In genomic region chr1:28374297-28374696, GRCh38 we compare ENCODE assay signal across 14 cellular contexts. TPM values are rescaled to one million over a fixed set of nuclear protein-coding genes. Genes with fewer than 3 reads are reported as not detected.
DNase-seq lines count a peak whose midpoint lies in the region; ATAC-seq, FAIRE-seq and TF ChIP-seq lines count a peak whose summit lies in the region.
"Had no signal": no experiment of that assay in that cellular context is flagged by ENCODE, and none has a peak within 500 bp of the region (broad histone marks: within the 10 kb centered on the region; RNA-seq: fewer than 3 reads in every experiment).

No MANE protein-coding gene starts in this region.

- H3K9me3 ChIP-seq in HepG2 (ENCODE audit: low read length) (no peaks in the 10 kb centered on the region), right lobe of liver (no peaks in the 10 kb centered on the region), astrocyte (ENCODE audit: insufficient read depth, low read depth, low read length) (no peaks in the 10 kb centered on the region)
- H3K9me3 ChIP-seq: neutrophil had no signal

- H3K4me2 ChIP-seq in HepG2 (ENCODE audit: low read depth, low read length) (peak overlapping the region; percentile 47), astrocyte (ENCODE audit: low read length) (peak overlapping the region; percentile 45)

- TF ChIP-seq POLR2A in HepG2 (IDR thresholded peaks at IDR 0.05; ENCODE audit: insufficient read depth in 1 of 2, low read depth in 2 of 2, low read length in 2 of 2) (no peak), right lobe of liver (IDR thresholded peaks at IDR 0.05) (no peak), lower leg skin (IDR thresholded peaks at IDR 0.05) (no peak)

- H3K9ac ChIP-seq in HepG2 (ENCODE audit: insufficient read depth, low read depth, low read length) (no peak overlapping the region), astrocyte (ENCODE audit: low read length) (peak overlapping the region; percentile 19)

- H3K27me3 ChIP-seq in HepG2 (ENCODE audit: control insufficient read depth in 1 of 2, insufficient read depth in 2 of 2, low read length in 2 of 2), result no peaks in the 10 kb centered on the region
- H3K27me3 ChIP-seq in right lobe of liver, result no peaks in the 10 kb centered on the region
- H3K27me3 ChIP-seq in astrocyte (ENCODE audit: insufficient read depth, low read length), result no peaks in the 10 kb centered on the region
- H3K27me3 ChIP-seq: neutrophil had no signal

- H3K27ac ChIP-seq in HepG2 (ENCODE audit: extremely low read length, insufficient read depth, low read length) (peak overlapping the region; percentile 42), right lobe of liver (no peak overlapping the region), astrocyte (ENCODE audit: low read depth, low read length) (peak overlapping the region; percentile 54)
- H3K27ac ChIP-seq: neutrophil had no signal

- peaks cover 61% of the 10 kb centered on the region for H3K4me1 ChIP-seq in HepG2 (ENCODE audit: insufficient read depth, low read length)
- peaks cover 0 to 42% (median 0%) of the 10 kb centered on the region in 4 donors for H3K4me1 ChIP-seq in right lobe of liver
- peaks cover 18% of the 10 kb centered on the region for H3K4me1 ChIP-seq in astrocyte (ENCODE audit: insufficient read depth, low read length)

- CTCF ChIA-PET in HepG2 (lab: Yijun Ruan, JAX; ENCODE audit: low intra/inter-chr PET ratio, low total read pairs), result no interaction called here
- CTCF ChIA-PET in activated CD8-positive, alpha-beta T cell treated with anti-CD3 and anti-CD28 coated beads for 36 hours (lab: Charles Lee), result interaction anchor here (2.0 to 2.6 kb wide), 2 partner anchors 14 to 126 kb away, joined by 6 to 9 read pairs; no protein-coding TSS in a partner anchor

- WGBS in HepG2 (ENCODE audit: low lambda C conversion rate), result 84% methylated on average over 2 of the region's 2 CpGs
- WGBS in right lobe of liver (ENCODE audit: insufficient coverage, low coverage, low lambda C conversion rate, missing lambda C conversion rate), result 83% methylated on average over 2 of the region's 2 CpGs
- 44 to 64% methylated on average over 2 of the region's 2 CpGs for WGBS in lower leg skin, 2 donors

- POLR2A ChIA-PET in HepG2 (lab: Yijun Ruan, JAX), result interaction anchor here (0.5 kb wide), 1 partner anchor 1692 kb away, joined by 3 read pairs; no protein-coding TSS in a partner anchor
- POLR2A ChIA-PET in activated CD8-positive, alpha-beta T cell treated with anti-CD3 and anti-CD28 coated beads for 36 hours (lab: Charles Lee), result interaction anchor here (1.1 kb wide), 1 partner anchor 125 kb away, joined by 3 read pairs; no protein-coding TSS in a partner anchor

- H4K20me1 ChIP-seq in HepG2 (ENCODE audit: insufficient read depth, low read length) (peaks cover 9% of the 10 kb centered on the region; the same call in 1 of the 2 replicates), astrocyte (ENCODE audit: insufficient read depth, low read length) (peaks cover 4% of the 10 kb centered on the region)

- TF ChIP-seq EP300 in HepG2 (IDR thresholded peaks at IDR 0.05; ENCODE audit: low read depth in 2 of 2, low read length in 2 of 2), result no peak
- no peak for TF ChIP-seq EP300 in HepG2 (CRISPR knock-in tag; IDR thresholded peaks at IDR 0.05; ENCODE audit: borderline replicate concordance)

- TF ChIP-seq CTCF in HepG2 (CRISPR knock-in tag; IDR thresholded peaks at IDR 0.05) (no peak), right lobe of liver (IDR thresholded peaks at IDR 0.05) (no peak), astrocyte (IDR thresholded peaks at IDR 0.05; ENCODE audit: insufficient read depth, low read depth, low read length) (no peak), fibroblast of villous mesenchyme (IDR thresholded peaks at IDR 0.05; ENCODE audit: insufficient read depth, low read depth, low read length) (no peak), type B pancreatic cell (conservative IDR thresholded peaks at IDR 0.05) (no peak), GM13977 (IDR thresholded peaks at IDR 0.05; ENCODE audit: extremely low read depth, insufficient read depth, missing control alignments) (no peak), lower leg skin (IDR thresholded peaks at IDR 0.05) (no peak)
- TF ChIP-seq CTCF in activated CD8-positive, alpha-beta T cell treated with anti-CD3 and anti-CD28 coated beads for 36 hours (IDR thresholded peaks at IDR 0.05), result no peak

- H2AFZ ChIP-seq in HepG2 (ENCODE audit: low read length) (no peak overlapping the region), astrocyte (ENCODE audit: low read depth, low read length) (no peak overlapping the region)

- no peaks in the 10 kb centered on the region for H3K9me3 Mint-ChIP-seq in astrocyte (ENCODE audit: unreplicated experiment)
- H3K9me3 Mint-ChIP-seq in type B pancreatic cell, result no peaks in the 10 kb centered on the region
- no peaks in the 10 kb centered on the region for H3K9me3 Mint-ChIP-seq in activated CD8-positive, alpha-beta T cell treated with anti-CD3 and anti-CD28 coated beads for 36 hours
- H3K9me3 Mint-ChIP-seq: T-helper 1 cell treated with Interleukin-12 subunit alpha and Interleukin-12 subunit beta and Interleukin-4 antibody, amounts not matched to agents 30 μg/mL and 1 μg/mL, for 36 hours had no signal

- no TSS peak for BruUV-seq in HepG2 (replicated peaks; lab: Mats Ljungman, UMichigan)

- H3K79me2 ChIP-seq in HepG2 (ENCODE audit: insufficient read depth, low read length), result peaks cover 72% of the 10 kb centered on the region
- peaks cover 77% of the 10 kb centered on the region for H3K79me2 ChIP-seq in astrocyte (ENCODE audit: insufficient read depth, low read length)

- FAIRE-seq in HepG2 (lab: Jason Lieb, UNC) (no peak), astrocyte (lab: Jason Lieb, UNC) (no peak)
- FAIRE-seq: frontal cortex had no signal

- H3K36me3 ChIP-seq in HepG2 (replicated peaks in 1 of 2; ENCODE audit: control insufficient read depth in 1 of 2, insufficient read depth in 2 of 2, low read length in 2 of 2) (no peaks in the 10 kb centered on the region; a peak in 1 of 5 replicates), right lobe of liver (no peaks in the 10 kb centered on the region), astrocyte (ENCODE audit: insufficient read depth, low read length) (no peaks in the 10 kb centered on the region)
- H3K36me3 ChIP-seq: neutrophil had no signal

- ATAC-seq in HepG2 (no peak), right lobe of liver (no peak)
- ATAC-seq in activated CD8-positive, alpha-beta T cell treated with anti-CD3 and anti-CD28 coated beads for 36 hours, result no peak

- H3K4me1 Mint-ChIP-seq in astrocyte (ENCODE audit: low read depth, unreplicated experiment) (peaks cover 22% of the 10 kb centered on the region), type B pancreatic cell (ENCODE audit: unreplicated experiment) (peaks cover 29% of the 10 kb centered on the region)
- peaks cover 29% of the 10 kb centered on the region for H3K4me1 Mint-ChIP-seq in activated CD8-positive, alpha-beta T cell treated with anti-CD3 and anti-CD28 coated beads for 36 hours (ENCODE audit: low read depth)

- H3K4me3 ChIP-seq in HepG2 (replicated peaks in 1 of 3; ENCODE audit: insufficient read depth in 1 of 3, low read depth in 2 of 3, low read length in 3 of 3) (no peak overlapping the region), right lobe of liver (no peak overlapping the region), astrocyte (ENCODE audit: insufficient read depth, low read depth, low read length) (no peak overlapping the region), fibroblast of villous mesenchyme (ENCODE audit: low read depth, low read length) (no peak overlapping the region), lower leg skin (ENCODE audit: low read depth, poor library complexity, severe bottlenecking) (no peak overlapping the region)

- peak overlapping the region; percentile 70 for H3K4me3 Mint-ChIP-seq in astrocyte (ENCODE audit: unreplicated experiment)
- H3K4me3 Mint-ChIP-seq in type B pancreatic cell, result peak overlapping the region; percentile 62
- no peak overlapping the region for H3K4me3 Mint-ChIP-seq in activated CD8-positive, alpha-beta T cell treated with anti-CD3 and anti-CD28 coated beads for 36 hours
- H3K4me3 Mint-ChIP-seq: T-helper 1 cell treated with Interleukin-12 subunit alpha and Interleukin-12 subunit beta and Interleukin-4 antibody, amounts not matched to agents 30 μg/mL and 1 μg/mL, for 36 hours had no signal

- H3K27ac Mint-ChIP-seq in astrocyte (ENCODE audit: unreplicated experiment) (peak overlapping the region; percentile 97), type B pancreatic cell (peak overlapping the region; percentile 93)
- no peak overlapping the region for H3K27ac Mint-ChIP-seq in activated CD8-positive, alpha-beta T cell treated with anti-CD3 and anti-CD28 coated beads for 36 hours

- in situ Hi-C loops in HepG2 (cut with HindIII; ENCODE audit: extremely low pct_ligation_motif_present, low pct_unique_long_range_greater_than_20kb) (loop anchor here (25.0 kb wide), 1 partner anchor 287 kb away; the partner anchor contains the start of gene EYA3), GM13977 (cut with MboI; ENCODE audit: low pct_unique_long_range_greater_than_20kb, low sequenced_read_pairs, unreplicated experiment) (no loop called here)

- H3K36me3 Mint-ChIP-seq in astrocyte (ENCODE audit: low read depth, unreplicated experiment), result peaks cover 6% of the 10 kb centered on the region
- peaks cover 16% of the 10 kb centered on the region for H3K36me3 Mint-ChIP-seq in type B pancreatic cell
- peaks cover 8% of the 10 kb centered on the region for H3K36me3 Mint-ChIP-seq in activated CD8-positive, alpha-beta T cell treated with anti-CD3 and anti-CD28 coated beads for 36 hours (ENCODE audit: low read depth)

- DNase-seq in HepG2 (ENCODE audit: low spot score) (no peak), right lobe of liver (no peak), astrocyte (ENCODE audit: low read depth) (peak; percentile 76), fibroblast of villous mesenchyme (ENCODE audit: low read depth) (peak; percentile 33), type B pancreatic cell (ENCODE audit: extremely low spot score, unreplicated experiment) (no peak), GM13977 (ENCODE audit: low spot score) (no peak), lower leg skin (ENCODE audit: low spot score in 2 of 2) (no peak)
- no peak for DNase-seq in activated CD8-positive, alpha-beta T cell treated with anti-CD3 and anti-CD28 coated beads for 36 hours
- DNase-seq: activated CD4-positive, alpha-beta T cell treated with anti-CD3 and anti-CD28 coated beads, Interleukin-2, amount 50 U/mL, for 48 hours; activated naive CD4-positive, alpha-beta T cell; NCI-H2081 had no signal

- no peaks in the 10 kb centered on the region for H3K27me3 Mint-ChIP-seq in astrocyte (ENCODE audit: low read depth, unreplicated experiment)
- H3K27me3 Mint-ChIP-seq in type B pancreatic cell, result no peaks in the 10 kb centered on the region
- H3K27me3 Mint-ChIP-seq in activated CD8-positive, alpha-beta T cell treated with anti-CD3 and anti-CD28 coated beads for 36 hours, result no peaks in the 10 kb centered on the region

- intact Hi-C loops in HepG2 (cut with micrococcal nuclease; ENCODE audit: unreplicated experiment), result no loop called here
- intact Hi-C loops in right lobe of liver (cut with DNase I), result no loop called here
- intact Hi-C loops in activated CD8-positive, alpha-beta T cell treated with anti-CD3 and anti-CD28 coated beads for 36 hours (cut with micrococcal nuclease), result no loop called here
- intact Hi-C loops in lower leg skin (cut with DNase I; ENCODE audit: low total_unique reads), result no loop called here

- TF ChIP-seq RAD21 in HepG2 (CRISPR knock-in tag; IDR thresholded peaks at IDR 0.05), result no peak

RNA-seq across cellular contexts. Expression of gene PHACTR4, which starts 4.8 kb away (rescaled TPM):
- total RNA-seq in HepG2 (2016; rRNA removed; fragmentation: Illumina TruSeq; extraction: Trizol) (17.1 and 29.6 TPM in 2 replicates), right lobe of liver (10 to 100 TPM; 16.1 to 25.8 (median 23.3) TPM), astrocyte (72.6 and 78.5 TPM in 2 replicates), fibroblast of villous mesenchyme (11.6 and 12.1 TPM in 2 replicates), type B pancreatic cell (ENCODE audit: low replicate concordance) (40.3 and 50.3 TPM in 2 replicates), lower leg skin (10 to 100 TPM; 32.8 to 54.1 (median 51.2) TPM)
- total RNA-seq in HepG2 (2016; cell fraction: cytosol; rRNA removed; fragmentation: Illumina TruSeq; extraction: Trizol; ENCODE audit: low read depth), result 12.5 and 13.7 TPM in 2 replicates
- 18.0 and 28.5 TPM in 2 replicates for total RNA-seq in HepG2 (2016; cell fraction: insoluble cytoplasmic fraction; rRNA removed; fragmentation: Illumina TruSeq; extraction: Trizol)
- total RNA-seq in HepG2 (2016; cell fraction: membrane; rRNA removed; fragmentation: Illumina TruSeq; extraction: Trizol), result 22.9 and 27.9 TPM in 2 replicates
- total RNA-seq in HepG2 (2016; cell fraction: nucleus; rRNA removed; fragmentation: Illumina TruSeq; extraction: Trizol), result 19.8 and 22.8 TPM in 2 replicates
- polyA plus RNA-seq in HepG2 (2011; rRNA removed), result 13.9 TPM in 2 replicates
- polyA plus RNA-seq in HepG2 (2011; cell fraction: cytosol; rRNA removed), result 9.3 and 14.1 TPM in 2 replicates
- polyA plus RNA-seq in HepG2 (2011; cell fraction: nucleus; rRNA removed), result 7.6 and 10.2 TPM in 2 replicates
- polyA plus RNA-seq in HepG2 (2012), result 20.1 and 20.8 TPM in 2 replicates
- 3.9 and 4.2 TPM in 2 replicates for polyA plus RNA-seq in HepG2 (2016; cell fraction: cytosol; fragmentation: Illumina TruSeq; extraction: Trizol; ENCODE audit: low read depth)
- 36.5 and 50.9 TPM in 2 replicates for polyA plus RNA-seq in HepG2 (2016; cell fraction: insoluble cytoplasmic fraction; fragmentation: Illumina TruSeq; extraction: Trizol; ENCODE audit: low read depth)
- 18.0 and 18.6 TPM in 2 replicates for polyA plus RNA-seq in HepG2 (2016; cell fraction: membrane; fragmentation: Illumina TruSeq; extraction: Trizol; ENCODE audit: low read depth)
- 40.9 and 42.7 TPM in 2 replicates for polyA plus RNA-seq in HepG2 (2016; cell fraction: nucleus; fragmentation: Illumina TruSeq; extraction: Trizol; ENCODE audit: insufficient read depth, low read depth)
- polyA minus RNA-seq in HepG2 (2011; rRNA and poly(A)+ RNA removed; ENCODE audit: low replicate concordance), result 21.5 and 24.1 TPM in 2 replicates
- polyA minus RNA-seq in HepG2 (2011; cell fraction: cytosol; rRNA and poly(A)+ RNA removed), result 19.1 and 23.2 TPM in 2 replicates
- 13.7 and 14.3 TPM in 2 replicates for polyA minus RNA-seq in HepG2 (2011; cell fraction: nucleus; rRNA and poly(A)+ RNA removed)
- total RNA-seq in activated CD8-positive, alpha-beta T cell treated with anti-CD3 and anti-CD28 coated beads for 36 hours, result 10 to 100 TPM; 20.3 to 20.9 TPM

RNA-seq across cellular contexts. Expression of gene MED18, which starts 45.5 kb away (rescaled TPM):
- total RNA-seq in HepG2 (2016; rRNA removed; fragmentation: Illumina TruSeq; extraction: Trizol) (21.0 and 28.8 TPM in 2 replicates), right lobe of liver (10 to 100 TPM in 4 of 6 experiments, 1 to 10 TPM in 2; 9.1 to 16.4 (median 11.8) TPM), astrocyte (10.4 and 11.6 TPM in 2 replicates), fibroblast of villous mesenchyme (14.5 and 20.3 TPM in 2 replicates), type B pancreatic cell (ENCODE audit: low replicate concordance) (12.4 and 17.8 TPM in 2 replicates), lower leg skin (10 to 100 TPM; 12.2 to 23.3 (median 19.2) TPM)
- 7.0 and 7.5 TPM in 2 replicates for total RNA-seq in HepG2 (2016; cell fraction: cytosol; rRNA removed; fragmentation: Illumina TruSeq; extraction: Trizol; ENCODE audit: low read depth)
- total RNA-seq in HepG2 (2016; cell fraction: insoluble cytoplasmic fraction; rRNA removed; fragmentation: Illumina TruSeq; extraction: Trizol), result 20.7 and 32.3 TPM in 2 replicates
- 10.5 and 12.8 TPM in 2 replicates for total RNA-seq in HepG2 (2016; cell fraction: membrane; rRNA removed; fragmentation: Illumina TruSeq; extraction: Trizol)
- total RNA-seq in HepG2 (2016; cell fraction: nucleus; rRNA removed; fragmentation: Illumina TruSeq; extraction: Trizol), result 7.0 and 9.3 TPM in 2 replicates
- polyA plus RNA-seq in HepG2 (2011; rRNA removed), result 11.7 and 14.4 TPM in 2 replicates
- 16.5 and 19.8 TPM in 2 replicates for polyA plus RNA-seq in HepG2 (2011; cell fraction: cytosol; rRNA removed)
- 10.4 and 11.6 TPM in 2 replicates for polyA plus RNA-seq in HepG2 (2011; cell fraction: nucleus; rRNA removed)
- 9.5 and 13.0 TPM in 2 replicates for polyA plus RNA-seq in HepG2 (2012)
- 2.8 and 3.8 TPM in 2 replicates for polyA plus RNA-seq in HepG2 (2016; cell fraction: cytosol; fragmentation: Illumina TruSeq; extraction: Trizol; ENCODE audit: low read depth)
- polyA plus RNA-seq in HepG2 (2016; cell fraction: insoluble cytoplasmic fraction; fragmentation: Illumina TruSeq; extraction: Trizol; ENCODE audit: low read depth), result 26.5 and 30.0 TPM in 2 replicates
- 4.9 and 5.6 TPM in 2 replicates for polyA plus RNA-seq in HepG2 (2016; cell fraction: membrane; fragmentation: Illumina TruSeq; extraction: Trizol; ENCODE audit: low read depth)
- 14.7 and 18.3 TPM in 2 replicates for polyA plus RNA-seq in HepG2 (2016; cell fraction: nucleus; fragmentation: Illumina TruSeq; extraction: Trizol; ENCODE audit: insufficient read depth, low read depth)
- 28.2 and 57.8 TPM in 2 replicates for polyA minus RNA-seq in HepG2 (2011; rRNA and poly(A)+ RNA removed; ENCODE audit: low replicate concordance)
- polyA minus RNA-seq in HepG2 (2011; cell fraction: cytosol; rRNA and poly(A)+ RNA removed), result 13.0 and 15.4 TPM in 2 replicates
- polyA minus RNA-seq in HepG2 (2011; cell fraction: nucleus; rRNA and poly(A)+ RNA removed), result 3.6 and 4.2 TPM in 2 replicates
- 10 to 100 TPM; 14.9 to 18.9 TPM for total RNA-seq in activated CD8-positive, alpha-beta T cell treated with anti-CD3 and anti-CD28 coated beads for 36 hours

Comparison
In these comparisons a context has a peak if more than half of its experiments do, and no peak if none do; other contexts are left out.
1. H3K27ac ChIP-seq: peak in HepG2 (single experiment) and astrocyte (single experiment); none in right lobe of liver (0 of 3).
2. DNase-seq: peak in astrocyte (single experiment) and fibroblast of villous mesenchyme (single experiment); none in HepG2 (single experiment), right lobe of liver (0 of 3), type B pancreatic cell (single experiment), activated CD8-positive, alpha-beta T cell treated with anti-CD3 and anti-CD28 coated beads for 36 hours (single experiment), GM13977 (single experiment) and lower leg skin (0 of 2).